1 cellular context compared by ENCODE assay signal in the genomic region with DNA sequence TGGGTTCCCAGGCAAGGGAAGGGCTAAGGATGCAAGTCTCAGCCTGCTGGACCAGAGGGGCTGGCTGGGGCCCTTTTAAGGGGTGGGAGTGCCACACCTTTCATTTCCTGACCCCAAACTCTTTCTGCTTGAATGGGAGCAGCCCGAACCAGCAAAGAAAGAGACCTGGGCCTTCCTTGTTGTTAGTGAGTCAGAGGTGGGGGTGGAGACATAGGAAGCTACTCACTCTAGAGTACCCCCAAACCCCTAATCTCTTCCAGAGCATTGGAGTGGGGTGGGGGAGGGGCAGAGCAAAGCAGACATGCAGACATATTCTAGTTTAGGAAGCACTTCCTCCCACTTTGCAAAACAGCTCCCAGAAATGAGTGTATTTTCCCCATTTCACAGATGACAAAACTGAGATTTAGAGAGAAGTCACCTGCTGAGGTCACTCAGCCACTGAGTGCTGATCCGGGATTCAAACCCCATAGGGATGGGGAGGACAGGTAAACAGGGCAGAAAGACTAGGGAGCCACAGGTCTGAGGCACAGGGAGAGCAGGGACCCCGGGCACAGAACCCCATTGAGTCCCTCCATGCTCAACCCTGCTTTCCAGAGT.
TF ChIP-seq lines count a peak whose summit lies in the region.

No MANE protein-coding gene starts in this region.

TF ChIP-seq in HepG2, 621 proteins besides CTCF, POLR2A, EP300 and RAD21:
- TF ChIP-seq ZNF629 (CRISPR knock-in tag; conservative IDR thresholded peaks at IDR 0.05) (peak; percentile 84), ZMYM3 (CRISPR knock-in tag; IDR thresholded peaks at IDR 0.05) (peak; percentile 29; the same call in 1 of the 2 replicates), ZNF567 (CRISPR knock-in tag; IDR thresholded peaks at IDR 0.05; ENCODE audit: borderline replicate concordance) (no peak), SSRP1 (CRISPR knock-in tag; IDR thresholded peaks at IDR 0.05) (no peak)
- TF ChIP-seq, protein P1, sequence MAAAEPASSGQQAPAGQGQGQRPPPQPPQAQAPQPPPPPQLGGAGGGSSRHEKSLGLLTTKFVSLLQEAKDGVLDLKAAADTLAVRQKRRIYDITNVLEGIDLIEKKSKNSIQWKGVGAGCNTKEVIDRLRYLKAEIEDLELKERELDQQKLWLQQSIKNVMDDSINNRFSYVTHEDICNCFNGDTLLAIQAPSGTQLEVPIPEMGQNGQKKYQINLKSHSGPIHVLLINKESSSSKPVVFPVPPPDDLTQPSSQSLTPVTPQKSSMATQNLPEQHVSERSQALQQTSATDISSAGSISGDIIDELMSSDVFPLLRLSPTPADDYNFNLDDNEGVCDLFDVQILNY (CRISPR knock-in tag; conservative IDR thresholded peaks at IDR 0.05): no peak
